3 cellular contexts compared by ENCODE assay signal in genomic region chr20:53826090-53826489, GRCh38.
A peak's percentile ranks its signal among the peaks of the same experiment; 100 is the strongest.
TF ChIP-seq lines count a peak whose summit lies in the region.

No MANE protein-coding gene starts in this region.

TF ChIP-seq in A549, 52 proteins besides CTCF, POLR2A, EP300 and RAD21 (continued from another document):
- TF ChIP-seq HOXB13 (CRISPR knock-in tag; IDR thresholded peaks at IDR 0.05; ENCODE audit: low read depth) (no peak), CHD4 (IDR thresholded peaks at IDR 0.05; ENCODE audit: borderline replicate concordance) (no peak)

TF ChIP-seq in IMR-90, 13 proteins besides CTCF, POLR2A, EP300 and RAD21 (continued from another document):
- TF ChIP-seq USF2 (IDR thresholded peaks at IDR 0.05; ENCODE audit: low read depth, low read length) (no peak), ELK1 (IDR thresholded peaks at IDR 0.05; ENCODE audit: borderline replicate concordance, low read depth, low read length) (no peak), NFE2L2 (IDR thresholded peaks at IDR 0.05; ENCODE audit: low read depth, low read length) (no peak), FOS (IDR thresholded peaks at IDR 0.05; ENCODE audit: low read depth, low read length) (no peak), MAZ (IDR thresholded peaks at IDR 0.05; ENCODE audit: borderline replicate concordance, low read depth, low read length) (no peak), MAFK (IDR thresholded peaks at IDR 0.05; ENCODE audit: low read depth, low read length) (no peak), MXI1 (IDR thresholded peaks at IDR 0.05; ENCODE audit: borderline replicate concordance, low read depth, low read length) (no peak), CEBPB (IDR thresholded peaks at IDR 0.05; ENCODE audit: low read depth, low read length) (no peak)
TF ChIP-seq in IMR-90: peak in this region for 0.

TF ChIP-seq in WTC11, 78 proteins besides CTCF, POLR2A, EP300 and RAD21 (continued from another document):
- TF ChIP-seq USF2 (CRISPR knock-in tag; IDR thresholded peaks at IDR 0.05), result peak; percentile 68
TF ChIP-seq in WTC11: peak in this region for 1.
